8 cellular contexts compared by ENCODE assay signal in the genomic region with DNA sequence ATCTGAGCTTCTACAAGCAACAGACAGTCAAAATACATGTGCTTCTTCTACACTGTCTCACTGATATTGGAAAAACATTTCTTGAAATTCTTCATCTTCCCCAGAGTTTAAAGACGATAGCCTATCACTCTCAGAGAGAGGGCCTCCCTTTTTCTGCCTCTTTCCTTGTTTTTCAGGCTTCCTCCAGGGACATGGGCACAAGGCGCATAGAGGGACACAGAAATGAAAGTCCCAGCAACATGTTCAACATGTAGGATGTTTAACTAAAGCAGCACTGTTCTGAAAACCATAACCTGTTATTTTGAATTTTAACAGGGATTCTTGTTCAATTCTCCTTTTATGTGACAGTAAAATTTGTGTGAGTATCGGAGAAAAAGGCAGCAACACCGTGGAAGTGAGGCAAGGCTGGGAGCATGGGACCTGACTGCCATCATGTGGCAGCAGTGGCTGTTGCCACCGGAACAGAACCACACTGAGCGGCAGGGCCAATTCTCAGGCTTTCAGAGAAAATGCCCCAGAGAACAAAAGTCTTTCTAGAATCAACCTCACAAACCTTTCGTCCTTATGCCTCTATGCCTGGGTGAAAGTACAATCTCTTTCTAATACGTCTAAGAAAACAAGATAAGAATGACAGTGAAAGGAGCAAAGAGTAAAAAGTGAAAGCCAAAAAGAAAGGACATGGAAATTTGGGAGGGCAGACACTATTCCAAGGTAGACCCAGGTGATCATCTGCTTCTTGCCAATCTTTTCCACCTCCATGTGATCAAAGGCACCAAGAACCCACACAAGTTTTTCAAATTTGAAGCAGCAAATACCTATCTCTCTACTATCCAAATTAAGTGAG. TPM values are rescaled to one million over a fixed set of nuclear protein-coding genes. Genes with fewer than 3 reads are reported as not detected.
A peak's percentile ranks its signal among the peaks of the same experiment; 100 is the strongest.
DNase-seq lines count a peak whose midpoint lies in the region; ATAC-seq and TF ChIP-seq lines count a peak whose summit lies in the region.

No MANE protein-coding gene starts in this region.

- H3K27me3 ChIP-seq in GM06990 (replicated peaks; ENCODE audit: control insufficient read depth, insufficient read depth, low read length) (no peaks in the 10 kb centered on the region), Loucy (ENCODE audit: insufficient read depth, low read length, poor library complexity, severe bottlenecking) (no peaks in the 10 kb centered on the region), psoas muscle (ENCODE audit: insufficient read depth in 3 of 3, low read length in 2 of 3) (no peaks in the 10 kb centered on the region)

- no peaks in the 10 kb centered on the region for H3K9me2 ChIP-seq in Loucy (replicated peaks; ENCODE audit: low read depth, low read length)

- peak overlapping the region; percentile 6 for H3K27ac Mint-ChIP-seq in activated naive CD4-positive, alpha-beta T cell treated with anti-CD3 and anti-CD28 coated beads, Interleukin-2, amount 10 ng/mL, durations not matched to agents 7 days and 5 days

- H3K4me1 ChIP-seq in Loucy (ENCODE audit: insufficient read depth, low read length, poor library complexity, severe bottlenecking) (peaks cover 33% of the 10 kb centered on the region), psoas muscle (no peaks in the 10 kb centered on the region)

- WGBS in psoas muscle, 3 donors = 20 to 25% (median 20%) methylated on average over 8 of the region's 8 CpGs

- peak; percentile 41 for DNase-seq in ACHN
- no peak for DNase-seq in GM06990 (ENCODE audit: extremely low read depth, insufficient read length)
- DNase-seq in activated naive CD4-positive, alpha-beta T cell treated with anti-CD3 and anti-CD28 coated beads, Interleukin-2, amount 10 ng/mL, durations not matched to agents 7 days and 5 days = peak; percentile 50
- DNase-seq in cardiac septum (ENCODE audit: low spot score) = peak; percentile 87
- peak; percentile 60 to 78 for DNase-seq in psoas muscle
- no peak for DNase-seq in NCI-H1105 treated with DMSO at 0.1 percent for 48 hours (lab: John Stamatoyannopoulos, UW)
- DNase-seq in cerebellar nuclear complex (lab: John Stamatoyannopoulos, UW) = no peak

- H3F3A ChIP-seq in Loucy (ENCODE audit: low read depth) = no peaks in the 10 kb centered on the region

- in situ Hi-C loops in ACHN (cut with HindIII; ENCODE audit: low pct_ligation_motif_present, low pct_unique_long_range_greater_than_20kb, low sequenced_read_pairs) = no loop called here

- peak; percentile 80 to 91 (median 82) for ATAC-seq in psoas muscle

- H3K9ac ChIP-seq in Loucy (ENCODE audit: low read depth, low read length, poor library complexity, severe bottlenecking) = peak overlapping the region; percentile 59

- peak overlapping the region; percentile 33 for H3K4me2 ChIP-seq in Loucy (ENCODE audit: low read depth, low read length, poor library complexity, severe bottlenecking)

- CTCF ChIA-PET in activated naive CD4-positive, alpha-beta T cell treated with anti-CD3 and anti-CD28 coated beads, Interleukin-2, amount 10 ng/mL, durations not matched to agents 7 days and 5 days (lab: Charles Lee) = no interaction called here

- TF ChIP-seq CTCF in GM06990 (IDR thresholded peaks at IDR 0.05; ENCODE audit: insufficient read depth, low read length, poor library complexity, severe bottlenecking) = peak; percentile 44
- TF ChIP-seq CTCF in Loucy (conservative IDR thresholded peaks at IDR 0.05; ENCODE audit: low read length) = peak; percentile 94
- peak; percentile 85 for TF ChIP-seq CTCF in psoas muscle (IDR thresholded peaks at IDR 0.05)

- H3K9me3 ChIP-seq in Loucy (ENCODE audit: insufficient read depth, low read depth, low read length) (no peaks in the 10 kb centered on the region), psoas muscle (no peaks in the 10 kb centered on the region)

- H3K4me3 ChIP-seq in GM06990 (replicated peaks; ENCODE audit: low read depth, low read length) (no peak overlapping the region), Loucy (ENCODE audit: low read length, poor library complexity, severe bottlenecking) (no peak overlapping the region), psoas muscle (peak overlapping the region; percentile 40)

- H3K27ac ChIP-seq in psoas muscle = no peak overlapping the region

- peaks cover 9% of the 10 kb centered on the region for H3K36me3 Mint-ChIP-seq in activated naive CD4-positive, alpha-beta T cell treated with anti-CD3 and anti-CD28 coated beads, Interleukin-2, amount 10 ng/mL, durations not matched to agents 7 days and 5 days

- intact Hi-C loops in cardiac septum (cut with DNase I) = loop anchor here (2.0 to 10.0 kb wide), 2 partner anchors 606 to 1486 kb away; no protein-coding TSS in a partner anchor
- intact Hi-C loops in psoas muscle (cut with DNase I) = loop anchor here (2.0 to 5.0 kb wide), 4 partner anchors 604 to 1374 kb away; no protein-coding TSS in a partner anchor

- H3K4me1 Mint-ChIP-seq in activated naive CD4-positive, alpha-beta T cell treated with anti-CD3 and anti-CD28 coated beads, Interleukin-2, amount 10 ng/mL, durations not matched to agents 7 days and 5 days = peaks cover 5% of the 10 kb centered on the region

- H3K9me3 Mint-ChIP-seq in activated naive CD4-positive, alpha-beta T cell treated with anti-CD3 and anti-CD28 coated beads, Interleukin-2, amount 10 ng/mL, durations not matched to agents 7 days and 5 days = no peaks in the 10 kb centered on the region

- H3K4me3 Mint-ChIP-seq in activated naive CD4-positive, alpha-beta T cell treated with anti-CD3 and anti-CD28 coated beads, Interleukin-2, amount 10 ng/mL, durations not matched to agents 7 days and 5 days = no peak overlapping the region

- no peaks in the 10 kb centered on the region for H3K27me3 Mint-ChIP-seq in activated naive CD4-positive, alpha-beta T cell treated with anti-CD3 and anti-CD28 coated beads, Interleukin-2, amount 10 ng/mL, durations not matched to agents 7 days and 5 days

- no peaks in the 10 kb centered on the region for H4K20me1 ChIP-seq in Loucy (ENCODE audit: insufficient read depth, low read length, poor library complexity, severe bottlenecking)

- H3K36me3 ChIP-seq in GM06990 (ENCODE audit: control insufficient read depth, insufficient read depth, low read length) (no peaks in the 10 kb centered on the region), Loucy (ENCODE audit: insufficient read depth, low read length) (no peaks in the 10 kb centered on the region; the same call in 1 of the 2 replicates), psoas muscle (ENCODE audit: insufficient read depth in 1 of 2, low read depth in 1 of 2) (no peaks in the 10 kb centered on the region)

- H2AFZ ChIP-seq in Loucy (ENCODE audit: low read length) = peak overlapping the region; percentile 22; the same call in 1 of the 2 replicates

- H3K79me2 ChIP-seq in Loucy (ENCODE audit: insufficient read depth, low read length) = no peaks in the 10 kb centered on the region

RNA-seq across cellular contexts. Expression of gene PCNX2, which starts 54.5 kb away (rescaled TPM):
- total RNA-seq in cardiac septum (4.2 TPM), psoas muscle (1 to 10 TPM in 1 of 4 donors, under 1 TPM in 3; 0.22 to 1.1 (median 0.68) TPM)
- polyA plus RNA-seq in psoas muscle = under 1 TPM; 0.16 to 0.82 (median 0.21) TPM

Comparison
In these comparisons a context has a peak if more than half of its experiments do, and no peak if none do; other contexts are left out.
1. DNase-seq: peak in ACHN (single experiment), activated naive CD4-positive, alpha-beta T cell treated with anti-CD3 and anti-CD28 coated beads, Interleukin-2, amount 10 ng/mL, durations not matched to agents 7 days and 5 days (single experiment), cardiac septum (single experiment) and psoas muscle (2 of 2); none in GM06990 (single experiment), NCI-H1105 treated with DMSO at 0.1 percent for 48 hours (single experiment) and cerebellar nuclear complex (0 of 2).
2. CTCF ChIP-seq: peak in every context shown above with its lines; median percentile 94 in Loucy; 85 in psoas muscle; 44 in GM06990.